ENCODE assay signal across 8 cellular contexts in the genomic region with DNA sequence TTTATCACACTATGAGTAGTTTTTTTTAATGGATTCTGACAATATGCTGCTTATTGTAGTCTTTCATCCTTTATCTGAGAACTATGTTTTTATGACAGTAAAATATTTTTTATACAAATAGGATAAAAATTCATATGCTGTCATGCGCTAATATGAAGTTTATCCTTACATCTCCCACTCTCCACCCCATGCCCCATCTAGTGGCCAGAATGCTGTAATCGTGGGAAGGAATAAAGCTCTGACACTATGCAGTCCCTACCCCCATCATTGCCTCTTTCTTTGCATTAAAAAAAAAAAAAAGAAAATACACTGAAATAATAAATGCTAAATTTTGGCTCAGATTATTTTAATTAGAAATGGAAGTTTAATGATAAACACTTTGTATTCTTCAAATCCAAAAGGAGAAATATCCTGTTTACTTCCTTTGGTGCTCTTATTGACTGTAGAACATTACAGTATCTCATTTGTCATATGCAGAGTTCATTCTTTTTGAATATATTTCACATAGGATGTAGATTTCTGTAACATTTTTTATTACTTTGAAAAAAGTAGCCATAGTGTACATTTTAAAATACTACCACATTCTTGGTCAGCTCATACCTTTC.
DNase-seq lines count a peak whose midpoint lies in the region; ATAC-seq, FAIRE-seq and TF ChIP-seq lines count a peak whose summit lies in the region.

No MANE protein-coding gene starts in this region.

- H3K36me3 ChIP-seq in H1 (ENCODE audit: control insufficient read depth in 2 of 4, insufficient read depth in 4 of 4, low read length in 3 of 4), result no peaks in the 10 kb centered on the region
- no peaks in the 10 kb centered on the region for H3K36me3 ChIP-seq in mucosa of descending colon (ENCODE audit: low read depth)

- H3K79me1 ChIP-seq in H1 (ENCODE audit: low read depth, low read length), result no peaks in the 10 kb centered on the region

- no peak overlapping the region for H2AFZ ChIP-seq in H1 (ENCODE audit: low read length)

- peak; percentile 57 to 58 for TF ChIP-seq RAD21 in H1 (IDR thresholded peaks at IDR 0.05 in 1 of 2, conservative IDR thresholded peaks at IDR 0.05 in 1 of 2; ENCODE audit: low read depth in 2 of 2, low read length in 2 of 2)

- CTCF ChIA-PET in H1 (lab: Charles Lee; ENCODE audit: partially characterized antibody), result interaction anchor here (0.6 to 1.9 kb wide), 22 partner anchors 8 to 341 kb away, joined by 3 to 13 read pairs (median 3); no protein-coding TSS in a partner anchor

- no peaks in the 10 kb centered on the region for H3K36me3 Mint-ChIP-seq in activated naive CD4-positive, alpha-beta T cell treated with anti-CD3 and anti-CD28 coated beads, Interleukin-2, amount 50 U/mL, for 72 hours

- ATAC-seq in mucosa of descending colon, result peak; percentile 54
- no peak for ATAC-seq in HG02759 (IDR thresholded peaks at IDR 0.05; ENCODE audit: unreplicated experiment)
- ATAC-seq in activated naive CD4-positive, alpha-beta T cell treated with anti-CD3 and anti-CD28 coated beads, Interleukin-2, amount 50 U/mL, for 72 hours, result no peak

- no peak overlapping the region for H2BK5ac ChIP-seq in H1 (ENCODE audit: low read depth, low read length)

- no peaks in the 10 kb centered on the region for H3K79me2 ChIP-seq in H1 (ENCODE audit: control insufficient read depth in 1 of 2, insufficient read depth in 2 of 2, low read length in 2 of 2)

- H3K9me3 Mint-ChIP-seq in activated naive CD4-positive, alpha-beta T cell treated with anti-CD3 and anti-CD28 coated beads, Interleukin-2, amount 50 U/mL, for 72 hours, result no peaks in the 10 kb centered on the region

- H4K20me1 ChIP-seq in H1 (replicated peaks in 1 of 2; ENCODE audit: control insufficient read depth in 1 of 2, insufficient read depth in 2 of 2, low read length in 2 of 2), result no peaks in the 10 kb centered on the region

- TF ChIP-seq EP300 in H1 (IDR thresholded peaks at IDR 0.05; ENCODE audit: borderline replicate concordance in 1 of 2, low read depth in 2 of 2, low read length in 2 of 2), result no peak

- H4K8ac ChIP-seq in H1 (ENCODE audit: extremely low read depth, insufficient read depth, low read length), result no peak overlapping the region

- no peak for FAIRE-seq in H1 (lab: Jason Lieb, UNC)

- H2BK20ac ChIP-seq in H1 (ENCODE audit: low read length), result no peak overlapping the region

- no peak overlapping the region for H2BK12ac ChIP-seq in H1 (ENCODE audit: low read depth, low read length)

- H3K27ac Mint-ChIP-seq in activated naive CD4-positive, alpha-beta T cell treated with anti-CD3 and anti-CD28 coated beads, Interleukin-2, amount 50 U/mL, for 72 hours, result no peak overlapping the region

- H4K91ac ChIP-seq in H1 (replicated peaks; ENCODE audit: insufficient read length, low read length), result no peak overlapping the region

- no peak overlapping the region for H3K23ac ChIP-seq in H1 (ENCODE audit: insufficient read length)

- no peak overlapping the region for H2BK15ac ChIP-seq in H1 (ENCODE audit: low read length)

- H3K14ac ChIP-seq in H1 (ENCODE audit: insufficient read length), result no peak overlapping the region

- H4K5ac ChIP-seq in H1 (ENCODE audit: insufficient read length, low read depth, low read length), result no peak overlapping the region

- POLR2A ChIA-PET in H1 (lab: Charles Lee; ENCODE audit: partially characterized antibody), result interaction anchor here (0.6 kb wide), 1 partner anchor 181 kb away, joined by 3 read pairs; the partner anchor contains the start of gene PDE3A

- H2BK120ac ChIP-seq in H1 (replicated peaks; ENCODE audit: low read depth, low read length), result no peak overlapping the region

- peaks cover 0 to 9% of the 10 kb centered on the region in 2 experiments; a peak in 1 of 4 replicates for H3K9me3 ChIP-seq in H1 (ENCODE audit: insufficient read depth in 2 of 2, low read depth in 1 of 2, low read length in 1 of 2)
- no peaks in the 10 kb centered on the region for H3K9me3 ChIP-seq in mucosa of descending colon

- H3K4me2 ChIP-seq in H1 (ENCODE audit: insufficient read depth in 1 of 2, low read depth in 2 of 2, low read length in 2 of 2), result no peak overlapping the region

- intact Hi-C loops in mucosa of descending colon (cut with DNase I, micrococcal nuclease), result no loop called here

- no peaks in the 10 kb centered on the region for H3K27me3 ChIP-seq in H1 (replicated peaks in 1 of 4; ENCODE audit: control insufficient read depth in 3 of 4, extremely low read depth in 1 of 4, insufficient read depth in 3 of 4, low read length in 3 of 4)

- no peak for TF ChIP-seq POLR2A in H1 (IDR thresholded peaks at IDR 0.05; ENCODE audit: control extremely low read depth in 1 of 2, low read depth in 2 of 2, low read length in 2 of 2)

- H3K56ac ChIP-seq in H1 (replicated peaks; ENCODE audit: insufficient read length, low read depth, low read length), result no peak overlapping the region

- H3K4me3 ChIP-seq in H1 (ENCODE audit: extremely low read depth in 1 of 4, insufficient read depth in 2 of 4, low read depth in 3 of 4, low read length in 4 of 4) (no peak overlapping the region), mucosa of descending colon (no peak overlapping the region)

- no peak overlapping the region for H3K4ac ChIP-seq in H1 (replicated peaks; ENCODE audit: insufficient read length, low read depth, low read length)

- H3K9ac ChIP-seq in H1 (replicated peaks in 1 of 4; ENCODE audit: extremely low read depth in 1 of 4, low read depth in 3 of 4, low read length in 3 of 4), result no peak overlapping the region

- no peaks in the 10 kb centered on the region for H3K23me2 ChIP-seq in H1 (ENCODE audit: low read depth, low read length)

- DNase-seq in D341Med (ENCODE audit: low spot score), result peak; percentile 31
- DNase-seq in Kasumi-1 (lab: John Stamatoyannopoulos, UW), result peak; percentile 17 to 44
- no peak for DNase-seq in H1 (ENCODE audit: low read depth in 1 of 2, low spot score in 2 of 2)
- peak in 1 of 3 donors; percentile 42 for DNase-seq in mucosa of descending colon
- no peak for DNase-seq in activated naive CD4-positive, alpha-beta T cell treated with anti-CD3 and anti-CD28 coated beads, Interleukin-2, amount 50 U/mL, for 72 hours (ENCODE audit: low spot score in 2 of 2)
- DNase-seq in amniotic stem cell (lab: John Stamatoyannopoulos, UW), result no peak
- no peak for DNase-seq in NCI-H748 (lab: John Stamatoyannopoulos, UW; ENCODE audit: unreplicated experiment)

- H3K4me1 ChIP-seq in H1 (replicated peaks in 1 of 4; ENCODE audit: control insufficient read depth in 3 of 4, insufficient read depth in 4 of 4, low read length in 3 of 4) (no peaks in the 10 kb centered on the region), mucosa of descending colon (ENCODE audit: low read depth) (no peaks in the 10 kb centered on the region)

- WGBS in H1 (ENCODE audit: extremely low coverage in 1 of 2, insufficient coverage in 1 of 2, insufficient read length in 1 of 2, insufficient replicate concordance in 2 of 2, low coverage in 1 of 2, low lambda C conversion rate in 2 of 2, missing lambda C conversion rate in 1 of 2), 2 experiments, result 52% methylated on average over 2 of the region's 2 CpGs; no CpG with 5 or more reads in 1 of the 2 experiments

- TF ChIP-seq CTCF in H1 (IDR thresholded peaks at IDR 0.05; ENCODE audit: control extremely low read depth in 1 of 3, insufficient read depth in 1 of 3, low read depth in 1 of 3, low read length in 3 of 3) (peak; percentile 49 to 65 (median 56)), mucosa of descending colon (IDR thresholded peaks at IDR 0.05) (peak; percentile 16)

- no peak overlapping the region for H3K18ac ChIP-seq in H1 (ENCODE audit: extremely low read depth, low read length)

- no peak overlapping the region for H3K27ac ChIP-seq in H1 (ENCODE audit: low read depth, low read length)

- no peak overlapping the region for H2AK5ac ChIP-seq in H1 (ENCODE audit: low read depth, low read length)

TF ChIP-seq in H1, 55 proteins besides CTCF, POLR2A, EP300 and RAD21:
- TF ChIP-seq NANOG (IDR thresholded peaks at IDR 0.05; ENCODE audit: insufficient read depth, low read depth, low read length, poor library complexity, severe bottlenecking) (no peak), TEAD4 (IDR thresholded peaks at IDR 0.05; ENCODE audit: low read depth, low read length) (peak; percentile 92)

Comparison
In these comparisons a context has a peak if more than half of its experiments do, and no peak if none do; other contexts are left out.
1. DNase-seq: peak in D341Med (single experiment) and Kasumi-1 (2 of 2); none in H1 (0 of 2), activated naive CD4-positive, alpha-beta T cell treated with anti-CD3 and anti-CD28 coated beads, Interleukin-2, amount 50 U/mL, for 72 hours (0 of 2), amniotic stem cell (single experiment) and NCI-H748 (single experiment).